Comparison of ENCODE assay signal across 23 cellular contexts in genomic region chr22:32909561-32910348, GRCh38.
"Had no signal": no experiment of that assay in that cellular context is flagged by ENCODE, and none has a peak within 500 bp of the region (broad histone marks: within the 10 kb centered on the region; RNA-seq: fewer than 3 reads in every experiment).

No MANE protein-coding gene starts in this region.

- H3K36me3 ChIP-seq: right lobe of liver, stomach had no signal

- H3K4me3 ChIP-seq: body of pancreas, psoas muscle, right lobe of liver, SK-N-MC, stomach had no signal

- H3K27ac ChIP-seq: body of pancreas, foreskin keratinocyte, psoas muscle, right lobe of liver, SK-N-MC had no signal

- H3K27me3 ChIP-seq: right lobe of liver, stomach had no signal

- FAIRE-seq: endometrium, small intestine had no signal

- H3K36me3 Mint-ChIP-seq: activated CD4-positive, alpha-beta memory T cell treated with anti-CD3 and anti-CD28 coated beads for 36 hours; activated naive CD4-positive, alpha-beta T cell treated with anti-CD3 and anti-CD28 coated beads, Interleukin-2, amount 10 ng/mL, durations not matched to agents 7 days and 5 days; stimulated activated effector memory CD8-positive, alpha-beta T cell treated with anti-CD3 and anti-CD28 coated beads, Interleukin-12 subunit alpha, Interleukin-12 subunit beta, amount 100 ng/mL, for 72 hours; type B pancreatic cell had no signal

- H3K4me1 Mint-ChIP-seq: activated naive CD4-positive, alpha-beta T cell treated with anti-CD3 and anti-CD28 coated beads, Interleukin-2, amount 10 ng/mL, durations not matched to agents 7 days and 5 days; stimulated activated effector memory CD8-positive, alpha-beta T cell treated with anti-CD3 and anti-CD28 coated beads, Interleukin-12 subunit alpha, Interleukin-12 subunit beta, amount 100 ng/mL, for 72 hours; T-helper 17 cell had no signal

- DNase-seq: activated CD4-positive, alpha-beta memory T cell treated with anti-CD3 and anti-CD28 coated beads for 36 hours; activated CD4-positive, alpha-beta T cell treated with anti-CD3 and anti-CD28 coated beads for 48 hours; activated effector memory CD4-positive, alpha-beta T cell treated with Interleukin-2 at 50 U/mL for 16 hours; activated naive CD4-positive, alpha-beta T cell treated with anti-CD3 and anti-CD28 coated beads, Interleukin-2, amount 10 ng/mL, durations not matched to agents 7 days and 5 days; activated T-cell treated with anti-CD3 and anti-CD28 coated beads, Interleukin-2, amount 50 U/mL, for 48 hours; body of pancreas; erythroblast; foreskin keratinocyte; left ventricle myocardium superior; mammary epithelial cell; midbrain; nephron progenitor cell; psoas muscle; right lobe of liver; small intestine; stimulated activated CD4-positive, alpha-beta T cell treated with anti-CD3 and anti-CD28 coated beads, Interleukin-2, amount 100 ng/mL, for 24 hours; stomach; SW 1271; T-helper 17 cell had no signal

- H3K4me1 ChIP-seq: body of pancreas, foreskin keratinocyte, psoas muscle, right lobe of liver had no signal

- H3K4me3 Mint-ChIP-seq: activated CD4-positive, alpha-beta memory T cell treated with anti-CD3 and anti-CD28 coated beads for 36 hours; activated naive CD4-positive, alpha-beta T cell treated with anti-CD3 and anti-CD28 coated beads, Interleukin-2, amount 10 ng/mL, durations not matched to agents 7 days and 5 days; nephron progenitor cell; stimulated activated effector memory CD8-positive, alpha-beta T cell treated with anti-CD3 and anti-CD28 coated beads, Interleukin-12 subunit alpha, Interleukin-12 subunit beta, amount 100 ng/mL, for 72 hours; T-helper 17 cell; type B pancreatic cell had no signal

- H3K9me3 Mint-ChIP-seq: activated CD4-positive, alpha-beta memory T cell treated with anti-CD3 and anti-CD28 coated beads for 36 hours; activated naive CD4-positive, alpha-beta T cell treated with anti-CD3 and anti-CD28 coated beads, Interleukin-2, amount 10 ng/mL, durations not matched to agents 7 days and 5 days; nephron progenitor cell; stimulated activated effector memory CD8-positive, alpha-beta T cell treated with anti-CD3 and anti-CD28 coated beads, Interleukin-12 subunit alpha, Interleukin-12 subunit beta, amount 100 ng/mL, for 72 hours; type B pancreatic cell had no signal

- H3K27ac Mint-ChIP-seq: activated CD4-positive, alpha-beta memory T cell treated with anti-CD3 and anti-CD28 coated beads for 36 hours; activated naive CD4-positive, alpha-beta T cell treated with anti-CD3 and anti-CD28 coated beads, Interleukin-2, amount 10 ng/mL, durations not matched to agents 7 days and 5 days; nephron progenitor cell; stimulated activated effector memory CD8-positive, alpha-beta T cell treated with anti-CD3 and anti-CD28 coated beads, Interleukin-12 subunit alpha, Interleukin-12 subunit beta, amount 100 ng/mL, for 72 hours; T-helper 17 cell; type B pancreatic cell had no signal

- ATAC-seq: body of pancreas; foreskin keratinocyte; left ventricle myocardium superior; psoas muscle; right lobe of liver; stimulated activated effector memory CD8-positive, alpha-beta T cell treated with anti-CD3 and anti-CD28 coated beads, Interleukin-12 subunit alpha, Interleukin-12 subunit beta, amount 100 ng/mL, for 72 hours; T-helper 17 cell had no signal

- H3K9me3 ChIP-seq: body of pancreas, psoas muscle, right lobe of liver, stomach had no signal

- H3K27me3 Mint-ChIP-seq: activated naive CD4-positive, alpha-beta T cell treated with anti-CD3 and anti-CD28 coated beads, Interleukin-2, amount 10 ng/mL, durations not matched to agents 7 days and 5 days; type B pancreatic cell had no signal
